14 cellular contexts compared by ENCODE assay signal in the genomic region with DNA sequence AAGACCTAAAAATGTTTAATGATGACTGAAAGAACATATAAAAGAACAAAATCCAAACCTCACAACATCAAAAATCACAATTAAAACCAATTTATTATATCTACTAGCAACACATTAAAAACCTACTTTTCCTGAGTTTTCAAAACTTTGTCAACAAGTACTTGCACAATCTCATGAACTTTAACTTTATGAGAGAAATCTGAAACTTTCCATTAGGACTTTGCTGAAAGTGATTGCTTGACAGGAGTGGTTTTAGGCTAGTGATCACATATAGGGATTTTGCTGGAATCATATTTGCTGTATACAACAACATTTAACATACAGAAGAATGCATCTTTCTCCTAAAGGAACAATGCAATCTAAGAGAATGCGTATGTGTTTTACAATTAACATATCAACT. TPM values are rescaled to one million over a fixed set of nuclear protein-coding genes. Genes with fewer than 3 reads are reported as not detected.
DNase-seq lines count a peak whose midpoint lies in the region; ATAC-seq and TF ChIP-seq lines count a peak whose summit lies in the region.
"Had no signal": no experiment of that assay in that cellular context is flagged by ENCODE, and none has a peak within 500 bp of the region (broad histone marks: within the 10 kb centered on the region; RNA-seq: fewer than 3 reads in every experiment).

No MANE protein-coding gene starts in this region.

- no peaks in the 10 kb centered on the region for H3K9me3 ChIP-seq in SK-N-MC (ENCODE audit: low read depth, low read length)
- H3K9me3 ChIP-seq in vagina, result no peaks in the 10 kb centered on the region
- H3K9me3 ChIP-seq: A549; BLaER1 treated with 17β-estradiol and CSF1 and Interleukin-3, amounts not matched to agents 10 nM and 100 nM; HAP-1 had no signal

- H3K36me3 ChIP-seq in SK-N-MC (ENCODE audit: insufficient read depth, low read length), result peaks cover 95% of the 10 kb centered on the region
- peaks cover 4 to 49% of the 10 kb centered on the region in 2 donors for H3K36me3 ChIP-seq in vagina

- H3K4me1 ChIP-seq in vagina, result peaks cover 22% of the 10 kb centered on the region
- H3K4me1 ChIP-seq: HAP-1 had no signal

- peaks cover 93% of the 10 kb centered on the region for H3K36me3 Mint-ChIP-seq in activated T-cell treated with anti-CD3 and anti-CD28 coated beads, Interleukin-2, amount 50 U/mL, for 24 hours (ENCODE audit: low read depth)

- H3K4me3 ChIP-seq in SK-N-MC (no peak overlapping the region), vagina (no peak overlapping the region)
- H3K4me3 ChIP-seq: A549; BLaER1 treated with 17β-estradiol and CSF1 and Interleukin-3, amounts not matched to agents 10 nM and 100 nM; HAP-1 had no signal

- H3K9me3 Mint-ChIP-seq in activated T-cell treated with anti-CD3 and anti-CD28 coated beads, Interleukin-2, amount 50 U/mL, for 24 hours, result no peaks in the 10 kb centered on the region

- peak overlapping the region; percentile 64 for H3K27ac Mint-ChIP-seq in activated T-cell treated with anti-CD3 and anti-CD28 coated beads, Interleukin-2, amount 50 U/mL, for 24 hours

- H3K27me3 ChIP-seq in vagina, result no peaks in the 10 kb centered on the region
- H3K27me3 ChIP-seq: BLaER1 treated with 17β-estradiol and CSF1 and Interleukin-3, amounts not matched to agents 10 nM and 100 nM had no signal

- peaks cover 54% of the 10 kb centered on the region for H3K4me1 Mint-ChIP-seq in activated T-cell treated with anti-CD3 and anti-CD28 coated beads, Interleukin-2, amount 50 U/mL, for 24 hours (ENCODE audit: low read depth)

- TF ChIP-seq POLR2A in vagina (IDR thresholded peaks at IDR 0.05), result no peak

- no peaks in the 10 kb centered on the region for H3K27me3 Mint-ChIP-seq in activated T-cell treated with anti-CD3 and anti-CD28 coated beads, Interleukin-2, amount 50 U/mL, for 24 hours

- peak overlapping the region; percentile 46; the same call in 1 of the 2 replicates for H3K27ac ChIP-seq in SK-N-MC
- H3K27ac ChIP-seq in vagina, result peak overlapping the region; percentile 27
- H3K27ac ChIP-seq: A549; BLaER1 treated with 17β-estradiol and CSF1 and Interleukin-3, amounts not matched to agents 10 nM and 100 nM had no signal

- no peak for DNase-seq in activated T-cell treated with anti-CD3 and anti-CD28 coated beads, Interleukin-2, amount 50 U/mL, for 24 hours
- DNase-seq in activated T-cell treated with anti-CD3 and anti-CD28 coated beads for 4 hours (no peak), SK-N-MC (ENCODE audit: low read depth, low spot score) (no peak), left lobe of liver (ENCODE audit: low spot score) (no peak), vagina (ENCODE audit: extremely low spot score in 2 of 2) (no peak), kidney tubule cell (ENCODE audit: low spot score) (no peak), RKO (ENCODE audit: low spot score) (no peak)
- DNase-seq: DMS 273 treated with DMSO at 0.1 percent for 48 hours, GF-D8, NCI-H187 treated with DMSO at 0.1 percent for 48 hours, NCI-H69 had no signal

- intact Hi-C loops in vagina (cut with DNase I), result no loop called here

- no peak for TF ChIP-seq CTCF in vagina (IDR thresholded peaks at IDR 0.05)

- H3K4me3 Mint-ChIP-seq in activated T-cell treated with anti-CD3 and anti-CD28 coated beads, Interleukin-2, amount 50 U/mL, for 24 hours, result no peak overlapping the region

- H3K9ac ChIP-seq in SK-N-MC (ENCODE audit: insufficient read length), result no peak overlapping the region
- H3K9ac ChIP-seq: BLaER1 treated with 17β-estradiol and CSF1 and Interleukin-3, amounts not matched to agents 10 nM and 100 nM had no signal

- peak; percentile 68 for ATAC-seq in left lobe of liver

RNA-seq across cellular contexts. Expression of a gene that starts 13.2 kb away (rescaled TPM):
- total RNA-seq in left lobe of liver, result 32.2 TPM
- 64.3 TPM for total RNA-seq in vagina

RNA-seq across cellular contexts. Expression of a gene that starts 38.8 kb away (rescaled TPM):
- 3.7 TPM for total RNA-seq in left lobe of liver
- 20.9 TPM for total RNA-seq in vagina
